8 cellular contexts compared by ENCODE assay signal in the genomic region with DNA sequence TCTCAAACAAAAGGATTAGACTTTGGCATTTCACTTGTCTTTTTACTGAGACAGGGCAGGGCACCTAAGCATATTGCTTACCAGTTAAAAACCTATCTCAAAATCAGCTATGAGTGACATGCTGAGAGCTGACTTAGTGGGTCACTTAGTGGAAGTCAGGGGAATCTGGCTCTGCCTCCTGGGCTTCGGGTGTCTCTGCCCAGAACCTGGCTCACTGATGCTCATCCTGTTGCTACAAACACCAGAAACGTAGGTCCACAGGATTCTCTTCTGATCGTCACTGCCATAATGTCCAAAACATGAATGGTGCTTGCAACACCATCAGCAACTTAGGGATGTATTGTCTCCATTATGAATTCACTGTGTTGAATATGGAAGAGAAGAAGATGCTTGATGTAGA.
"Had no signal": no experiment of that assay in that cellular context is flagged by ENCODE, and none has a peak within 500 bp of the region (broad histone marks: within the 10 kb centered on the region; RNA-seq: fewer than 3 reads in every experiment).

No MANE protein-coding gene starts in this region.

- H3K27ac Mint-ChIP-seq: H9 had no signal

- H3K4me3 Mint-ChIP-seq: H9 had no signal

- H2AFZ ChIP-seq: GM23248 had no signal

- H3K27ac ChIP-seq: GM23248 had no signal

- H3K4me1 Mint-ChIP-seq: H9 had no signal

- H3K9ac ChIP-seq: GM23248 had no signal

- DNase-seq: GM23248, GOT3, H9, HCEC 1CT, IMR-90, KG1 had no signal

- FAIRE-seq: HTR-8/SVneo, K562 had no signal

- H3K4me3 ChIP-seq: GM23248, K562 had no signal

- ATAC-seq: K562 had no signal

- H3K9me3 Mint-ChIP-seq: H9 had no signal
